Comparison of ENCODE assay signal across 9 cellular contexts in genomic region chr14:22713631-22713950, GRCh38. TPM values are rescaled to one million over a fixed set of nuclear protein-coding genes. Genes with fewer than 3 reads are reported as not detected.
DNase-seq lines count a peak whose midpoint lies in the region; ATAC-seq, FAIRE-seq and TF ChIP-seq lines count a peak whose summit lies in the region.
"Had no signal": no experiment of that assay in that cellular context is flagged by ENCODE, and none has a peak within 500 bp of the region (broad histone marks: within the 10 kb centered on the region; RNA-seq: fewer than 3 reads in every experiment).

No MANE protein-coding gene starts in this region.

- no peak for FAIRE-seq in astrocyte (lab: Jason Lieb, UNC)

- no peak overlapping the region for H4K5ac ChIP-seq in IMR-90 (ENCODE audit: low read depth, low read length)

- H3K27me3 ChIP-seq in CD8-positive, alpha-beta T cell (ENCODE audit: insufficient read depth, low read length) = no peaks in the 10 kb centered on the region
- no peaks in the 10 kb centered on the region; the same call in 1 of the 2 replicates for H3K27me3 ChIP-seq in IMR-90 (ENCODE audit: control insufficient read depth, insufficient read depth, low read length)
- peaks cover 19% of the 10 kb centered on the region for H3K27me3 ChIP-seq in astrocyte (ENCODE audit: insufficient read depth, low read length)
- H3K27me3 ChIP-seq in naive thymus-derived CD4-positive, alpha-beta T cell (ENCODE audit: control insufficient read depth in 2 of 2, insufficient read depth in 2 of 2, low read length in 2 of 2) = no peaks in the 10 kb centered on the region

- H2AK5ac ChIP-seq in IMR-90 (ENCODE audit: low read depth, low read length) = no peak overlapping the region

- no peaks in the 10 kb centered on the region for H3K36me3 ChIP-seq in CD8-positive, alpha-beta T cell (ENCODE audit: insufficient read depth, low read length)
- H3K36me3 ChIP-seq in IMR-90 (ENCODE audit: control insufficient read depth, insufficient read depth, low read length) (no peaks in the 10 kb centered on the region), astrocyte (ENCODE audit: insufficient read depth, low read length) (no peaks in the 10 kb centered on the region)
- no peaks in the 10 kb centered on the region for H3K36me3 ChIP-seq in naive thymus-derived CD4-positive, alpha-beta T cell (ENCODE audit: control insufficient read depth in 2 of 3, insufficient read depth in 3 of 3, low read length in 3 of 3)

- H3K9me1 ChIP-seq in IMR-90 (ENCODE audit: insufficient read depth, low read length) = no peaks in the 10 kb centered on the region

- dilution Hi-C loops in IMR-90 (cut with HindIII; ENCODE audit: low sequenced_read_pairs, unreplicated experiment) = no loop called here

- no peak overlapping the region for H3K4ac ChIP-seq in IMR-90 (ENCODE audit: low read depth, low read length)

- no peak for DNase-seq in CD8-positive, alpha-beta T cell
- DNase-seq in IMR-90 (no peak), astrocyte (ENCODE audit: low read depth) (no peak), MV-4-11 (lab: John Stamatoyannopoulos, UW) (no peak), ACHN (no peak)
- no peak for DNase-seq in naive thymus-derived CD4-positive, alpha-beta T cell
- DNase-seq in central memory CD4-positive, alpha-beta T cell = no peak

- no peak overlapping the region for H2BK20ac ChIP-seq in IMR-90 (ENCODE audit: low read depth, low read length)

- no peak overlapping the region for H3K14ac ChIP-seq in IMR-90 (replicated peaks; ENCODE audit: low read depth, low read length)

- peak overlapping the region; percentile 7 for H3K4me3 ChIP-seq in CD8-positive, alpha-beta T cell (ENCODE audit: low read depth, low read length)
- H3K4me3 ChIP-seq in IMR-90 (ENCODE audit: insufficient read depth, low read depth, low read length) (no peak overlapping the region), astrocyte (ENCODE audit: insufficient read depth, low read depth, low read length) (no peak overlapping the region)
- peak overlapping the region; percentile 34 for H3K4me3 ChIP-seq in naive thymus-derived CD4-positive, alpha-beta T cell (ENCODE audit: low read length)

- no peak for ATAC-seq in CD8-positive, alpha-beta T cell
- no peak for ATAC-seq in IMR-90 (ENCODE audit: low read depth)
- no peak for ATAC-seq in naive thymus-derived CD4-positive, alpha-beta T cell
- ATAC-seq in HG02981 (IDR thresholded peaks at IDR 0.05; ENCODE audit: unreplicated experiment) = no peak

- H4K91ac ChIP-seq in IMR-90 (ENCODE audit: insufficient read depth, low read depth, low read length) = no peak overlapping the region

- H3K9ac ChIP-seq in IMR-90 (ENCODE audit: low read depth, low read length) = no peak overlapping the region
- H3K9ac ChIP-seq in astrocyte (ENCODE audit: low read length) = no peak overlapping the region

- WGBS in IMR-90 (ENCODE audit: extremely low coverage in 2 of 2, insufficient read length in 1 of 2), 2 experiments = no CpG with 5 or more reads among the region's 9 CpGs

- in situ Hi-C loops in IMR-90 (cut with MboI; ENCODE audit: low sequenced_read_pairs) = no loop called here
- in situ Hi-C loops in ACHN (cut with HindIII; ENCODE audit: low pct_ligation_motif_present, low pct_unique_long_range_greater_than_20kb, low sequenced_read_pairs) = no loop called here

- H3K27ac Mint-ChIP-seq in CD8-positive, alpha-beta T cell = no peak overlapping the region
- H3K27ac Mint-ChIP-seq in astrocyte (ENCODE audit: unreplicated experiment) = no peak overlapping the region
- peak overlapping the region in 4 of 9 donors; percentile 32 to 76 (median 64) for H3K27ac Mint-ChIP-seq in naive thymus-derived CD4-positive, alpha-beta T cell

- H3K79me2 ChIP-seq in astrocyte (ENCODE audit: insufficient read depth, low read length) = no peaks in the 10 kb centered on the region

- peak overlapping the region in 1 of 2 experiments; percentile 3; a peak in 1 of 4 replicates for H4K8ac ChIP-seq in IMR-90 (ENCODE audit: low read depth in 2 of 2, low read length in 2 of 2)

- H2BK120ac ChIP-seq in IMR-90 (ENCODE audit: low read depth, low read length) = no peak overlapping the region

- H2AFZ ChIP-seq in IMR-90 (replicated peaks; ENCODE audit: low read length, poor library complexity) (peak overlapping the region; percentile 66), astrocyte (ENCODE audit: low read depth, low read length) (peak overlapping the region; percentile 45)

- peaks cover 11% of the 10 kb centered on the region for H3K4me1 Mint-ChIP-seq in CD8-positive, alpha-beta T cell (ENCODE audit: low read depth)
- no peaks in the 10 kb centered on the region for H3K4me1 Mint-ChIP-seq in astrocyte (ENCODE audit: low read depth, unreplicated experiment)
- H3K4me1 Mint-ChIP-seq in naive thymus-derived CD4-positive, alpha-beta T cell = peaks cover 3 to 17% (median 11%) of the 10 kb centered on the region in 7 donors

- TF ChIP-seq CTCF in CD8-positive, alpha-beta T cell (IDR thresholded peaks at IDR 0.05) = no peak
- TF ChIP-seq CTCF in IMR-90 (conservative IDR thresholded peaks at IDR 0.05; ENCODE audit: low read depth, low read length) (no peak), astrocyte (IDR thresholded peaks at IDR 0.05; ENCODE audit: insufficient read depth, low read depth, low read length) (no peak)

- H3K4me2 ChIP-seq in IMR-90 (ENCODE audit: low read depth, low read length) (peak overlapping the region; percentile 69), astrocyte (ENCODE audit: low read length) (peak overlapping the region; percentile 62)

- no peak for TF ChIP-seq RAD21 in IMR-90 (IDR thresholded peaks at IDR 0.05; ENCODE audit: low read length)

- no peak for TF ChIP-seq POLR2A in IMR-90 (IDR thresholded peaks at IDR 0.05; ENCODE audit: low read depth, low read length)

- H4K20me1 ChIP-seq in IMR-90 (ENCODE audit: insufficient read depth, low read length) (no peaks in the 10 kb centered on the region), astrocyte (ENCODE audit: insufficient read depth, low read length) (no peaks in the 10 kb centered on the region)

- CTCF ChIA-PET in CD8-positive, alpha-beta T cell (lab: Charles Lee) = interaction anchor here (0.6 kb wide), 1 partner anchor 1258 kb away, joined by 3 read pairs; no protein-coding TSS in a partner anchor
- CTCF ChIA-PET in IMR-90 (lab: Yijun Ruan, JAX) = interaction anchor here (0.6 kb wide), 1 partner anchor 21 kb away, joined by 3 read pairs; no protein-coding TSS in a partner anchor
- CTCF ChIA-PET in naive thymus-derived CD4-positive, alpha-beta T cell (lab: Charles Lee) = interaction anchor here (0.7 kb wide), 1 partner anchor 780 kb away, joined by 3 read pairs; no protein-coding TSS in a partner anchor

- peaks cover 31% of the 10 kb centered on the region for H3K27me3 Mint-ChIP-seq in CD8-positive, alpha-beta T cell (ENCODE audit: low read depth)
- peaks cover 27% of the 10 kb centered on the region for H3K27me3 Mint-ChIP-seq in astrocyte (ENCODE audit: low read depth, unreplicated experiment)
- peaks cover 27 to 44% (median 34%) of the 10 kb centered on the region in 5 donors for H3K27me3 Mint-ChIP-seq in naive thymus-derived CD4-positive, alpha-beta T cell

- H3K9me3 ChIP-seq in CD8-positive, alpha-beta T cell (ENCODE audit: low read length) = no peaks in the 10 kb centered on the region
- H3K9me3 ChIP-seq in IMR-90 (ENCODE audit: control insufficient read depth, insufficient read depth, low read length) (no peaks in the 10 kb centered on the region), astrocyte (ENCODE audit: insufficient read depth, low read depth, low read length) (no peaks in the 10 kb centered on the region)
- H3K9me3 ChIP-seq in naive thymus-derived CD4-positive, alpha-beta T cell (ENCODE audit: control insufficient read depth in 2 of 3, low read length in 3 of 3) = no peaks in the 10 kb centered on the region

- no peaks in the 10 kb centered on the region for H3K79me1 ChIP-seq in IMR-90 (ENCODE audit: low read depth in 1 of 2, low read length in 2 of 2)

- no peaks in the 10 kb centered on the region for H3K9me3 Mint-ChIP-seq in CD8-positive, alpha-beta T cell
- H3K9me3 Mint-ChIP-seq in astrocyte (ENCODE audit: unreplicated experiment) = no peaks in the 10 kb centered on the region
- H3K9me3 Mint-ChIP-seq in naive thymus-derived CD4-positive, alpha-beta T cell = peaks cover 0 to under 1% (median 0%) of the 10 kb centered on the region in 11 donors

- no peak overlapping the region for H3K56ac ChIP-seq in IMR-90 (ENCODE audit: extremely low read depth, insufficient read depth, low read length)

- H3K4me1 ChIP-seq in CD8-positive, alpha-beta T cell (ENCODE audit: insufficient read depth, low read length) = peaks cover 9% of the 10 kb centered on the region
- no peaks in the 10 kb centered on the region for H3K4me1 ChIP-seq in IMR-90 (ENCODE audit: control insufficient read depth, insufficient read depth, low read length)
- no peaks in the 10 kb centered on the region for H3K4me1 ChIP-seq in astrocyte (ENCODE audit: insufficient read depth, low read length)
- peaks cover 4 to 6% of the 10 kb centered on the region in 2 donors for H3K4me1 ChIP-seq in naive thymus-derived CD4-positive, alpha-beta T cell (ENCODE audit: control insufficient read depth in 2 of 2, insufficient read depth in 2 of 2, low read length in 2 of 2)

- H3K27ac ChIP-seq in CD8-positive, alpha-beta T cell (ENCODE audit: low read depth, low read length) = no peak overlapping the region
- no peak overlapping the region for H3K27ac ChIP-seq in IMR-90 (ENCODE audit: insufficient read depth, low read length)
- no peak overlapping the region for H3K27ac ChIP-seq in astrocyte (ENCODE audit: low read depth, low read length)
- no peak overlapping the region for H3K27ac ChIP-seq in naive thymus-derived CD4-positive, alpha-beta T cell (ENCODE audit: low read depth, low read length)
- H3K27ac ChIP-seq: VCaP had no signal

- H2BK15ac ChIP-seq in IMR-90 (ENCODE audit: low read depth, low read length) = no peak overlapping the region

- H3K23ac ChIP-seq in IMR-90 (ENCODE audit: low read depth, low read length) = no peak overlapping the region

- POLR2A ChIA-PET in CD8-positive, alpha-beta T cell (lab: Charles Lee) = no interaction called here
- POLR2A ChIA-PET in IMR-90 (lab: Charles Lee; ENCODE audit: unreplicated experiment) = no interaction called here
- POLR2A ChIA-PET in naive thymus-derived CD4-positive, alpha-beta T cell (lab: Charles Lee) = interaction anchor here (0.7 kb wide), 1 partner anchor 53 kb away, joined by 6 read pairs; the partner anchor contains the start of gene OXA1L

- H3K36me3 Mint-ChIP-seq in CD8-positive, alpha-beta T cell = no peaks in the 10 kb centered on the region
- no peaks in the 10 kb centered on the region for H3K36me3 Mint-ChIP-seq in astrocyte (ENCODE audit: low read depth, unreplicated experiment)
- H3K36me3 Mint-ChIP-seq in naive thymus-derived CD4-positive, alpha-beta T cell = no peaks in the 10 kb centered on the region

- H2AK9ac ChIP-seq in IMR-90 (replicated peaks; ENCODE audit: low read depth, low read length, poor library complexity) = no peak overlapping the region

- no TSS peak for BruUV-seq in IMR-90 (replicated peaks; lab: Mats Ljungman, UMichigan)

- H3K4me3 Mint-ChIP-seq in CD8-positive, alpha-beta T cell = peak overlapping the region; percentile 85
- H3K4me3 Mint-ChIP-seq in astrocyte (ENCODE audit: unreplicated experiment) = no peak overlapping the region
- H3K4me3 Mint-ChIP-seq in naive thymus-derived CD4-positive, alpha-beta T cell = peak overlapping the region; percentile 79 to 92 (median 88)

- no peak overlapping the region for H3K18ac ChIP-seq in IMR-90 (ENCODE audit: low read depth, low read length)

- H2BK5ac ChIP-seq in IMR-90 (ENCODE audit: low read depth, low read length, poor library complexity, severe bottlenecking) = no peak overlapping the region

- intact Hi-C loops in CD8-positive, alpha-beta T cell (cut with DNase I, micrococcal nuclease) = loop anchor here (1.0 to 5.0 kb wide), 4 partner anchors 54 to 143 kb away; partner anchors contain the start of genes OXA1L (in 2 of the 2) and DAD1 (in 1 of the 2)
- intact Hi-C loops in IMR-90 (cut with micrococcal nuclease) = no loop called here
- intact Hi-C loops in naive thymus-derived CD4-positive, alpha-beta T cell (cut with micrococcal nuclease) = loop anchor here (1.0 to 5.0 kb wide), 7 partner anchors 53 to 589 kb away; partner anchors contain the start of genes DAD1 (in 2 of the 2), OXA1L (in 2 of the 2) and PPP1R3E (in 1 of the 2)

RNA-seq across cellular contexts. Expression of gene OXA1L, which starts 52.9 kb away (rescaled TPM):
- 100 to 1,000 TPM; 186 to 192 TPM for total RNA-seq in CD8-positive, alpha-beta T cell
- total RNA-seq in IMR-90 (2012; rRNA removed) = 40.0 and 47.3 TPM in 2 replicates
- polyA plus RNA-seq in IMR-90 (2012; rRNA removed) = 113 and 161 TPM in 2 replicates
- 55.0 and 68.3 TPM in 2 replicates for polyA plus RNA-seq in IMR-90 (2012; cell fraction: cytosol; rRNA removed)
- polyA plus RNA-seq in IMR-90 (2012; cell fraction: nucleus; rRNA removed; ENCODE audit: low replicate concordance) = 122 and 328 TPM in 2 replicates
- total RNA-seq in astrocyte = 81.2 and 82.8 TPM in 2 replicates
- total RNA-seq in naive thymus-derived CD4-positive, alpha-beta T cell = 100 to 1,000 TPM; 112 to 177 (median 144) TPM
- polyA plus RNA-seq in naive thymus-derived CD4-positive, alpha-beta T cell = 10 to 100 TPM; 62.8 to 76.6 TPM

Comparison
In these comparisons a context has a peak if more than half of its experiments do, and no peak if none do; other contexts are left out.
1. H3K4me3 ChIP-seq: peak in CD8-positive, alpha-beta T cell (single experiment) and naive thymus-derived CD4-positive, alpha-beta T cell (single experiment); none in IMR-90 (single experiment) and astrocyte (single experiment).